ENCODE assay signal across 8 cellular contexts in genomic region chr11:5940748-5941147, GRCh38. TPM values are rescaled to one million over a fixed set of nuclear protein-coding genes. Genes with fewer than 3 reads are reported as not detected.
"Had no signal": no experiment of that assay in that cellular context is flagged by ENCODE, and none has a peak within 500 bp of the region (broad histone marks: within the 10 kb centered on the region; RNA-seq: fewer than 3 reads in every experiment).

No MANE protein-coding gene starts in this region.

- DNase-seq: GDM1, GF-D8 had no signal

- H3K4me3 ChIP-seq: GM12878 had no signal

- FAIRE-seq: G401.6, GM12878, GM12891, GM12892, GM18507, GM19239 had no signal

- ATAC-seq: GM12878 had no signal

RNA-seq across cellular contexts. Expression of gene OR56A3, which starts 1.3 kb away (rescaled TPM):
- total RNA-seq: GM12878 had no signal
- polyA plus RNA-seq: GM12878 had no signal

RNA-seq across cellular contexts. Expression of gene OR56A5, which starts 27.5 kb away (rescaled TPM):
- total RNA-seq: GM12878 had no signal
- polyA plus RNA-seq: GM12878 had no signal

RNA-seq across cellular contexts. Expression of gene OR52L1, which starts 46.0 kb away (rescaled TPM):
- total RNA-seq: GM12878 had no signal
- polyA plus RNA-seq: GM12878 had no signal

RNA-seq across cellular contexts. Expression of gene OR52E5, which starts 47.7 kb away (rescaled TPM):
- total RNA-seq: GM12878 had no signal
- polyA plus RNA-seq: GM12878 had no signal
